ENCODE assay signal across 17 cellular contexts in the genomic region with DNA sequence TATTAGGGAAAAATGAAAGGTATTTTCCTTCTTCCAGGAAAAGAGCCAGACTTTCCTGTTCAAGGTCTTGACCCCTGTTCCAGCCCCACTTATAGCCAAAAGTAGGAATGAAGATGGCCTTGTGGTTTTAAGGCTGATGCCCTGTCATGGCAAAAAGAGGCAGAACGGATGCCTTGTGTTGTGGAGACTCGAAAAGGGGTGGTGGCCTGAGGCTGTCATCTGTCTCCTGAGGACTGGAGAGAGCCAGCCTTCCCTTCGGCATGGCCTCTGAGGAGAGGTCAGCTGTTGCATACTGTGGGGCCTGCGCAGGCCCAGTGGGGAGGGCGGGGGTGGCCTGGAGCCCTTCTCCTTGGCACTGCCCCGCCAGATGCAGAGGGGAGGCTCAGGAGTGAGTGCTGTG.
DNase-seq lines count a peak whose midpoint lies in the region; ATAC-seq and TF ChIP-seq lines count a peak whose summit lies in the region.
"Had no signal": no experiment of that assay in that cellular context is flagged by ENCODE, and none has a peak within 500 bp of the region (broad histone marks: within the 10 kb centered on the region; RNA-seq: fewer than 3 reads in every experiment).

No MANE protein-coding gene starts in this region.

- H3K9me3 ChIP-seq in ascending aorta = no peaks in the 10 kb centered on the region
- H3K9me3 ChIP-seq in tibial artery = no peaks in the 10 kb centered on the region
- H3K9me3 ChIP-seq: BLaER1 treated with 17β-estradiol and CSF1 and Interleukin-3, amounts not matched to agents 10 nM and 100 nM had no signal

- peak; percentile 25 for ATAC-seq in stimulated activated naive CD8-positive, alpha-beta T cell treated with anti-CD3 and anti-CD28 coated beads, Interleukin-15, amount 100 ng/mL, for 72 hours
- no peak for ATAC-seq in stimulated activated naive CD8-positive, alpha-beta T cell treated with anti-CD3 and anti-CD28 coated beads, Interleukin-15, Interleukin-2, amounts not matched to agents 100 U/mL and 50 U/mL, for 24 hours
- ATAC-seq in HG03039 (IDR thresholded peaks at IDR 0.05; ENCODE audit: unreplicated experiment) (no peak), GM18858 (IDR thresholded peaks at IDR 0.05; ENCODE audit: unreplicated experiment) (no peak)

- H3K4me3 Mint-ChIP-seq in stimulated activated naive CD8-positive, alpha-beta T cell treated with anti-CD3 and anti-CD28 coated beads, Interleukin-15, amount 100 ng/mL, for 72 hours = no peak overlapping the region
- H3K4me3 Mint-ChIP-seq in nephron progenitor cell = no peak overlapping the region
- H3K4me3 Mint-ChIP-seq: CD4-positive, alpha-beta T cell; H9 had no signal

- peak overlapping the region; percentile 73 to 85 for H3K27ac ChIP-seq in ascending aorta
- H3K27ac ChIP-seq in tibial artery = peak overlapping the region; percentile 19 to 74
- H3K27ac ChIP-seq: HL-60 had no signal

- H3K9me3 Mint-ChIP-seq in stimulated activated naive CD8-positive, alpha-beta T cell treated with anti-CD3 and anti-CD28 coated beads, Interleukin-15, amount 100 ng/mL, for 72 hours = no peaks in the 10 kb centered on the region
- no peaks in the 10 kb centered on the region for H3K9me3 Mint-ChIP-seq in nephron progenitor cell
- H3K9me3 Mint-ChIP-seq: CD4-positive, alpha-beta T cell; H9 had no signal

- H3K36me3 Mint-ChIP-seq in nephron progenitor cell (ENCODE audit: low read depth) = no peaks in the 10 kb centered on the region

- no peak overlapping the region for H3K27ac Mint-ChIP-seq in stimulated activated naive CD8-positive, alpha-beta T cell treated with anti-CD3 and anti-CD28 coated beads, Interleukin-15, amount 100 ng/mL, for 72 hours
- H3K27ac Mint-ChIP-seq in nephron progenitor cell = peak overlapping the region; percentile 42
- H3K27ac Mint-ChIP-seq: CD4-positive, alpha-beta T cell; H9 had no signal

- H3K4me3 ChIP-seq in ascending aorta (no peak overlapping the region), tibial artery (no peak overlapping the region)
- H3K4me3 ChIP-seq: BLaER1 treated with 17β-estradiol and CSF1 and Interleukin-3, amounts not matched to agents 10 nM and 100 nM had no signal

- H3K36me3 ChIP-seq in ascending aorta (no peaks in the 10 kb centered on the region), tibial artery (no peaks in the 10 kb centered on the region)
- H3K36me3 ChIP-seq: BLaER1 treated with 17β-estradiol and CSF1 and Interleukin-3, amounts not matched to agents 10 nM and 100 nM had no signal

- H3K4me1 Mint-ChIP-seq in stimulated activated naive CD8-positive, alpha-beta T cell treated with anti-CD3 and anti-CD28 coated beads, Interleukin-15, amount 100 ng/mL, for 72 hours = peaks cover 6% of the 10 kb centered on the region
- peaks cover 38% of the 10 kb centered on the region for H3K4me1 Mint-ChIP-seq in nephron progenitor cell

- H3K27me3 ChIP-seq in ascending aorta (no peaks in the 10 kb centered on the region), tibial artery (no peaks in the 10 kb centered on the region)
- H3K27me3 ChIP-seq: BLaER1 treated with 17β-estradiol and CSF1 and Interleukin-3, amounts not matched to agents 10 nM and 100 nM had no signal

- no peak for DNase-seq in stimulated activated naive CD8-positive, alpha-beta T cell treated with anti-CD3 and anti-CD28 coated beads, Interleukin-15, amount 100 ng/mL, for 72 hours
- no peak for DNase-seq in stimulated activated naive CD8-positive, alpha-beta T cell treated with anti-CD3 and anti-CD28 coated beads, Interleukin-15, Interleukin-2, amounts not matched to agents 100 U/mL and 50 U/mL, for 24 hours
- DNase-seq in ascending aorta (ENCODE audit: low spot score in 2 of 2) = no peak
- DNase-seq in nephron progenitor cell = no peak
- DNase-seq in tibial artery = no peak
- DNase-seq in T1000 (lab: John Stamatoyannopoulos, UW) = no peak
- DNase-seq: 8988T; ACHN; CD4-positive, alpha-beta T cell; DMS79; EL; GOT3; H9 had no signal

- intact Hi-C loops in ascending aorta (cut with DNase I) (loop anchor here (2.0 to 5.0 kb wide), 3 partner anchors 140 to 220 kb away; no protein-coding TSS in a partner anchor), tibial artery (cut with DNase I; ENCODE audit: low total_unique reads) (loop anchor here (10.0 kb wide), 2 partner anchors 168 to 282 kb away; a partner anchor contains a TSS)

- TF ChIP-seq CTCF in ascending aorta (IDR thresholded peaks at IDR 0.05) (no peak), nephron progenitor cell (IDR thresholded peaks at IDR 0.05) (no peak), tibial artery (IDR thresholded peaks at IDR 0.05) (no peak)

- H3K27me3 Mint-ChIP-seq in stimulated activated naive CD8-positive, alpha-beta T cell treated with anti-CD3 and anti-CD28 coated beads, Interleukin-15, amount 100 ng/mL, for 72 hours = no peaks in the 10 kb centered on the region
- H3K27me3 Mint-ChIP-seq in nephron progenitor cell (ENCODE audit: low read depth, poor library complexity) = peaks cover 5% of the 10 kb centered on the region
- H3K27me3 Mint-ChIP-seq: CD4-positive, alpha-beta T cell had no signal

- peaks cover 6 to 15% of the 10 kb centered on the region in 2 donors for H3K4me1 ChIP-seq in ascending aorta
- peaks cover 0 to 28% (median 24%) of the 10 kb centered on the region in 4 donors for H3K4me1 ChIP-seq in tibial artery
